In the genomic region with DNA sequence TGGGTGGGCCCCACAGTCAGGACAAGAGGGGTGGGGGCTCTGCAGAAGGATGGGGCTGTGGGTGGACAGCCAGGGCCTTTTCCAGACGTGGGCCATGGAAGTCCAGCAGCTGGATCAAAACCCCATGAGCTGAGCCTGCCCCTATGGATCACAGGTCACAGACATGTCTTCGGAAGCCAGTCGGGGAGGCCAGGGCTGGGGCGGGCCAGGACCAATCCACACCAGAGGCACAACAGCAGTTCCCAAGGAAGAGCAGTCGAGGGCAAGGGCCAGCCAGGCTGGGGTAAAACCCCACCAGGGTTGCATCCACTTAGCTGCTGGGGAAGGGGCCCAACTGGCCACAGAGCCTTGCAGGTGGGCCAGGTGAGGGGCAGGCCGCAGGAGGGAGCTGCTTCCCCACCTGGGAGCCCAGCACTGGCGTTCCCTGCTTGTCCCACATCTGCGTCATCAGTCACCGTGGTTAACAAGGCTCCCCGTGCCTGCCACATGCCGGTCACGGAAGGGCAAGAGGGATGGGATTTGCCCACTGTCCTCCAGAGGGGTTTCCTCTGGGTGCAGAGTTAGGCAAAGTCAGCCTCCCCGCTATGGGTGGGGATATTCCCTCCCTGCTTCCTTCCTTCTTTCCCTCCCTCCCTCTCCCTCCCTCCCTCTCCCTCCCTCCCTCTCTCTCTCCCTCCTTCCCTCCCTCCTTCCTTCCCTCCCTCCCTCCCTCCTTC, we compare ENCODE assay signal across 16 cellular contexts. TPM values are rescaled to one million over a fixed set of nuclear protein-coding genes. Genes with fewer than 3 reads are reported as not detected.
DNase-seq lines count a peak whose midpoint lies in the region; ATAC-seq, FAIRE-seq and TF ChIP-seq lines count a peak whose summit lies in the region.
"Had no signal": no experiment of that assay in that cellular context is flagged by ENCODE, and none has a peak within 500 bp of the region (broad histone marks: within the 10 kb centered on the region; RNA-seq: fewer than 3 reads in every experiment).

No MANE protein-coding gene starts in this region.

- H3K9ac ChIP-seq in K562 (ENCODE audit: insufficient read depth in 1 of 2, low read depth in 2 of 2, low read length in 2 of 2) (no peak overlapping the region), mesenchymal stem cell (ENCODE audit: low read length) (no peak overlapping the region), GM23248 (no peak overlapping the region)

- H3K23ac ChIP-seq in mesenchymal stem cell (ENCODE audit: low read length in 2 of 2), result no peak overlapping the region

- CTCF ChIA-PET in A549 (lab: Yijun Ruan, JAX), result interaction anchor here (0.6 to 1.6 kb wide), 5 partner anchors 42 to 397 kb away, joined by 3 to 7 read pairs (median 3); no protein-coding TSS in a partner anchor
- CTCF ChIA-PET in CD8-positive, alpha-beta memory T cell (lab: Charles Lee), result no interaction called here
- CTCF ChIA-PET in K562 (lab: Yijun Ruan, JAX; ENCODE audit: low intra/inter-chr PET ratio), result no interaction called here

- H2BK5ac ChIP-seq in mesenchymal stem cell (ENCODE audit: low read depth, low read length, poor library complexity, severe bottlenecking), result no peak overlapping the region

- H3K4me3 ChIP-seq in A549, result 0 out of 3 replicates have a peak overlapping the region, but pooled peaks have one; percentile 7
- peak overlapping the region; percentile 37 for H3K4me3 ChIP-seq in CD8-positive, alpha-beta memory T cell (ENCODE audit: low read length)
- no peak overlapping the region for H3K4me3 ChIP-seq in K562
- no peak overlapping the region for H3K4me3 ChIP-seq in mesenchymal stem cell (ENCODE audit: insufficient read depth in 1 of 2, low read depth in 1 of 2, low read length in 2 of 2)
- no peak overlapping the region for H3K4me3 ChIP-seq in GM23248
- H3K4me3 ChIP-seq: right lobe of liver had no signal

- in situ Hi-C loops in K562 (cut with MboI) (no loop called here), GM23248 (cut with MboI) (no loop called here)

- H3K36me3 Mint-ChIP-seq in CD8-positive, alpha-beta memory T cell, result peaks cover 0 to 2% (median 0%) of the 10 kb centered on the region in 3 donors

- peaks cover 21 to 53% (median 27%) of the 10 kb centered on the region in 3 donors for H3K4me1 Mint-ChIP-seq in CD8-positive, alpha-beta memory T cell

- H3K4me2 ChIP-seq in A549 (peak overlapping the region; percentile 76), K562 (ENCODE audit: insufficient read depth, low read length) (no peak overlapping the region), mesenchymal stem cell (ENCODE audit: low read length, poor library complexity, severe bottlenecking) (no peak overlapping the region), GM23248 (ENCODE audit: unreplicated experiment) (no peak overlapping the region)

- peaks cover 3 to 14% of the 10 kb centered on the region in 2 donors for H3K27me3 Mint-ChIP-seq in CD8-positive, alpha-beta memory T cell

- TF ChIP-seq POLR2A in A549 (IDR thresholded peaks at IDR 0.05; ENCODE audit: low read length) (no peak), K562 (conservative IDR thresholded peaks at IDR 0.05) (no peak)

- POLR2A ChIA-PET in A549 (lab: Yijun Ruan, JAX), result interaction anchor here (1.2 to 2.0 kb wide), 3 partner anchors 20 to 46 kb away, joined by 6 to 17 read pairs (median 14); partner anchors contain the start of gene ODC1
- POLR2A ChIA-PET in CD8-positive, alpha-beta memory T cell (lab: Charles Lee), result interaction anchor here (0.9 kb wide), 1 partner anchor 21 kb away, joined by 3 read pairs; no protein-coding TSS in a partner anchor
- POLR2A ChIA-PET in K562 (lab: Yijun Ruan, JAX), result interaction anchor here (0.9 to 1.3 kb wide), 2 partner anchors 10 to 24 kb away, joined by 3 read pairs; no protein-coding TSS in a partner anchor

- FAIRE-seq in A549 (lab: Jason Lieb, UNC) (no peak), K562 (lab: Jason Lieb, UNC) (no peak)
- FAIRE-seq: D721Med had no signal

- peaks cover 3% of the 10 kb centered on the region for H3K27me3 ChIP-seq in CD8-positive, alpha-beta memory T cell (ENCODE audit: insufficient read depth, low read length, poor library complexity, severe bottlenecking)
- H3K27me3 ChIP-seq in K562 (ENCODE audit: control insufficient read depth in 2 of 2, insufficient read depth in 2 of 2, low read length in 2 of 2) (peaks cover 57 to 68% of the 10 kb centered on the region in 2 experiments), mesenchymal stem cell (ENCODE audit: control insufficient read depth in 1 of 2, insufficient read depth in 1 of 2, low read length in 2 of 2) (peaks cover 0 to 68% of the 10 kb centered on the region in 2 experiments), GM23248 (replicated peaks; ENCODE audit: insufficient read depth) (peaks cover 22% of the 10 kb centered on the region; the same call in 1 of the 2 replicates)
- H3K27me3 ChIP-seq: right lobe of liver had no signal

- H3K79me2 ChIP-seq in K562 (ENCODE audit: control insufficient read depth, insufficient read depth, low read length), result no peaks in the 10 kb centered on the region
- no peaks in the 10 kb centered on the region for H3K79me2 ChIP-seq in GM23248 (ENCODE audit: insufficient read depth)

- no peak overlapping the region for H3K4ac ChIP-seq in mesenchymal stem cell (ENCODE audit: low read depth in 1 of 2, low read length in 2 of 2)

- peaks cover 57% of the 10 kb centered on the region for H3K4me1 ChIP-seq in A549
- peaks cover 20% of the 10 kb centered on the region for H3K4me1 ChIP-seq in CD8-positive, alpha-beta memory T cell (ENCODE audit: insufficient read depth, low read length)
- peaks cover 6 to 22% of the 10 kb centered on the region in 2 experiments; a peak in 4 of 5 replicates for H3K4me1 ChIP-seq in K562 (replicated peaks in 1 of 2; ENCODE audit: control insufficient read depth in 2 of 2, insufficient read depth in 2 of 2, low read length in 2 of 2)
- peaks cover 25% of the 10 kb centered on the region for H3K4me1 ChIP-seq in mesenchymal stem cell (ENCODE audit: control insufficient read depth, insufficient read depth, low read depth, low read length)
- H3K4me1 ChIP-seq in GM23248 (ENCODE audit: insufficient read depth), result peaks cover 9% of the 10 kb centered on the region

- DNase-seq in A549 (ENCODE audit: low read depth in 1 of 2, low spot score in 1 of 2) (no peak), K562 (ENCODE audit: extremely low read depth in 1 of 4, low spot score in 3 of 4) (no peak), mesenchymal stem cell (no peak), NCI-H1436 (lab: John Stamatoyannopoulos, UW) (no peak), GM23248 (no peak), germinal center (ENCODE audit: low spot score) (no peak)
- no peak for DNase-seq in CD8-positive, alpha-beta memory T cell
- DNase-seq: hypothalamus, KG1, NCI-H1105 treated with DMSO at 0.1 percent for 48 hours, NCI-H748 treated with DMSO at 0.1 percent for 48 hours had no signal

- H3K27ac ChIP-seq in A549 (peak overlapping the region; percentile 71 to 83), K562 (ENCODE audit: extremely low read depth, low read depth, low read length) (no peak overlapping the region), mesenchymal stem cell (ENCODE audit: low read length, poor library complexity, severe bottlenecking) (no peak overlapping the region), GM23248 (no peak overlapping the region)
- peak overlapping the region; percentile 51 for H3K27ac ChIP-seq in CD8-positive, alpha-beta memory T cell (ENCODE audit: low read depth, low read length)
- H3K27ac ChIP-seq: right lobe of liver had no signal

- H4K20me1 ChIP-seq in K562 (replicated peaks; ENCODE audit: control insufficient read depth, insufficient read depth, low read length) (peaks cover 21% of the 10 kb centered on the region; the same call in 1 of the 2 replicates), GM23248 (ENCODE audit: insufficient read depth) (no peaks in the 10 kb centered on the region)

- H3K9me3 Mint-ChIP-seq in CD8-positive, alpha-beta memory T cell, result peaks cover 0 to 7% (median 5%) of the 10 kb centered on the region in 5 donors
- H3K9me3 Mint-ChIP-seq: activated CD4-positive, alpha-beta T cell treated with anti-CD3 and anti-CD28 coated beads, Interleukin-2, amount 10 ng/mL, durations not matched to agents 24 days and 14 days had no signal

- H3K14ac ChIP-seq in mesenchymal stem cell (ENCODE audit: low read length in 2 of 2), result no peak overlapping the region

- H2AFZ ChIP-seq in K562 (ENCODE audit: low read depth, low read length) (no peak overlapping the region), mesenchymal stem cell (ENCODE audit: low read depth, low read length) (no peak overlapping the region), GM23248 (no peak overlapping the region)

- no peak overlapping the region for H2BK15ac ChIP-seq in mesenchymal stem cell (ENCODE audit: low read depth, poor library complexity, severe bottlenecking)

- no TSS peak for BruUV-seq in K562 (replicated peaks; lab: Mats Ljungman, UMichigan)

- H3K36me3 ChIP-seq in CD8-positive, alpha-beta memory T cell (ENCODE audit: insufficient read depth, low read length), result no peaks in the 10 kb centered on the region
- H3K36me3 ChIP-seq in K562 (ENCODE audit: control insufficient read depth, insufficient read depth, low read length) (no peaks in the 10 kb centered on the region), mesenchymal stem cell (ENCODE audit: control insufficient read depth in 1 of 2, insufficient read depth in 2 of 2, low read depth in 1 of 2, low read length in 2 of 2) (no peaks in the 10 kb centered on the region), GM23248 (ENCODE audit: low read depth) (no peaks in the 10 kb centered on the region)
- H3K36me3 ChIP-seq: right lobe of liver had no signal

- TF ChIP-seq RAD21 in A549 (conservative IDR thresholded peaks at IDR 0.05 in 1 of 2, IDR thresholded peaks at IDR 0.05 in 1 of 2) (no peak), K562 (CRISPR knock-in tag; conservative IDR thresholded peaks at IDR 0.05 in 1 of 2, IDR thresholded peaks at IDR 0.05 in 1 of 2) (no peak)

- H2BK12ac ChIP-seq in mesenchymal stem cell (ENCODE audit: low read length in 2 of 2), result no peak overlapping the region

- intact Hi-C loops in K562 (cut with micrococcal nuclease), result loop anchor here (5.0 kb wide), 1 partner anchor 33 kb away; no protein-coding TSS in a partner anchor

- H2AK5ac ChIP-seq in mesenchymal stem cell (ENCODE audit: low read length, severe bottlenecking), result peak overlapping the region; percentile 36

- H3K9me3 ChIP-seq in A549, result peaks cover 11% of the 10 kb centered on the region
- H3K9me3 ChIP-seq in CD8-positive, alpha-beta memory T cell (ENCODE audit: low read length), result no peaks in the 10 kb centered on the region
- no peaks in the 10 kb centered on the region for H3K9me3 ChIP-seq in K562 (replicated peaks; ENCODE audit: control insufficient read depth, insufficient read depth, low read depth, low read length)
- peaks cover 15% of the 10 kb centered on the region for H3K9me3 ChIP-seq in mesenchymal stem cell (ENCODE audit: control insufficient read depth, low read length)
- H3K9me3 ChIP-seq in GM23248 (ENCODE audit: low read depth), result no peaks in the 10 kb centered on the region
- H3K9me3 ChIP-seq: right lobe of liver had no signal

- H3K79me1 ChIP-seq in mesenchymal stem cell (replicated peaks; ENCODE audit: low read length, poor library complexity, severe bottlenecking), result no peaks in the 10 kb centered on the region

- H3K27ac Mint-ChIP-seq in CD8-positive, alpha-beta memory T cell, result peak overlapping the region; percentile 21 to 96 (median 90)
- H3K27ac Mint-ChIP-seq: activated CD4-positive, alpha-beta T cell treated with anti-CD3 and anti-CD28 coated beads, Interleukin-2, amount 10 ng/mL, durations not matched to agents 24 days and 14 days had no signal

- H3K9me1 ChIP-seq in K562 (ENCODE audit: control insufficient read depth, insufficient read depth, low read length), result no peaks in the 10 kb centered on the region

- no peaks in the 10 kb centered on the region for H3F3A ChIP-seq in GM23248 (ENCODE audit: insufficient read depth)

- 96% methylated on average over 13 of the region's 13 CpGs for WGBS in A549 (ENCODE audit: missing lambda C conversion rate)
- WGBS in K562 (ENCODE audit: insufficient coverage, low coverage, missing lambda C conversion rate), result 15% methylated on average over 13 of the region's 13 CpGs
- 81% methylated on average over 13 of the region's 13 CpGs for WGBS in mesenchymal stem cell
- WGBS in GM23248 (ENCODE audit: low coverage in 1 of 2, low lambda C conversion rate in 2 of 2, missing lambda C conversion rate in 2 of 2), 2 experiments, result 65 to 66% methylated on average over 12 to 13 of the region's 13 CpGs

- TF ChIP-seq EP300 in A549 (IDR thresholded peaks at IDR 0.05) (no peak), K562 (IDR thresholded peaks at IDR 0.05; ENCODE audit: low read length) (no peak)

- no peaks in the 10 kb centered on the region for H3K9me2 ChIP-seq in GM23248 (ENCODE audit: insufficient read depth)

- H3K18ac ChIP-seq in mesenchymal stem cell (ENCODE audit: low read depth in 1 of 2, low read length in 2 of 2), result no peak overlapping the region

- no peak overlapping the region for H4K8ac ChIP-seq in mesenchymal stem cell (ENCODE audit: low read length)

- no peak for TF ChIP-seq CTCF in A549 (IDR thresholded peaks at IDR 0.05)
- peak in 2 of 3 experiments; percentile 2 to 9; a peak in 2 of 6 replicates for TF ChIP-seq CTCF in K562 (IDR thresholded peaks at IDR 0.05 in 2 of 3, conservative IDR thresholded peaks at IDR 0.05 in 1 of 3; ENCODE audit: insufficient read depth in 2 of 3, low read depth in 1 of 3, low read length in 3 of 3)

- no peak for ATAC-seq in A549
- peak; percentile 18; the same call in 1 of the 3 replicates for ATAC-seq in K562
- no peak for ATAC-seq in HG03108 (IDR thresholded peaks at IDR 0.05; ENCODE audit: unreplicated experiment)
- ATAC-seq: SK-N-SH treated with all-trans-retinoic acid at 6 μM for 48 hours had no signal

- no peak overlapping the region for H3K4me3 Mint-ChIP-seq in CD8-positive, alpha-beta memory T cell
- H3K4me3 Mint-ChIP-seq: activated CD4-positive, alpha-beta T cell treated with anti-CD3 and anti-CD28 coated beads, Interleukin-2, amount 10 ng/mL, durations not matched to agents 24 days and 14 days had no signal

- H4K91ac ChIP-seq in mesenchymal stem cell (ENCODE audit: low read length), result no peak overlapping the region

- no peak overlapping the region for H2BK120ac ChIP-seq in mesenchymal stem cell (ENCODE audit: low read depth, low read length)

RNA-seq across cellular contexts. Expression of gene ODC1, which starts 46.4 kb away (rescaled TPM):
- polyA plus RNA-seq in A549 (2011; rRNA removed) (198 and 265 TPM in 2 replicates), A549 (2017; fragmentation: RNase III; extraction: RNeasy Plus Mini Kit Qiagen cat#74134 plus additional on column Dnase treatment) (56.3 to 89.5 TPM (median 57.8 TPM) in 3 replicates), K562 (2011; rRNA removed) (368 and 563 TPM in 2 replicates), K562 (2014; fragmentation: Illumina TruSeq; extraction: Trizol) (473 and 553 TPM in 2 replicates), K562 (2014; fragmentation: Nextera tagmentation; extraction: Ambion mirVana) (100 to 1,000 TPM; 142 to 169 TPM), K562 (2014; rRNA removed) (457 and 488 TPM in 2 replicates), GM23248 (2016; fragmentation: Nextera tagmentation; extraction: Ambion mirVana) (58.3 and 61.5 TPM in 2 replicates)
- polyA plus RNA-seq in A549 (2012; cell fraction: cytosol; rRNA removed), result 147 and 159 TPM in 2 replicates
- 84.5 and 165 TPM in 2 replicates for polyA plus RNA-seq in A549 (2012; cell fraction: nucleus; rRNA removed)
- 110 and 113 TPM in 2 replicates for polyA minus RNA-seq in A549 (2011; rRNA and poly(A)+ RNA removed)
- 100 to 1,000 TPM; 565 to 566 TPM for total RNA-seq in CD8-positive, alpha-beta memory T cell
- 57.1 TPM for polyA plus RNA-seq in CD8-positive, alpha-beta memory T cell
- total RNA-seq in K562 (2011; cell fraction: chromatin; rRNA removed; ENCODE audit: low replicate concordance), result 99.9 and 124 TPM in 2 replicates
- 80.3 and 83.7 TPM in 2 replicates for total RNA-seq in K562 (2011; cell fraction: nucleolus; rRNA removed)
- 115 and 142 TPM in 2 replicates for total RNA-seq in K562 (2011; cell fraction: nucleoplasm; rRNA removed)
- total RNA-seq in K562 (2014; rRNA removed) (392 and 447 TPM in 2 replicates), K562 (2014; rRNA removed; fragmentation: Illumina TruSeq; extraction: Trizol) (525 and 551 TPM in 2 replicates), K562 (2015; rRNA removed; fragmentation: Illumina TruSeq; extraction: Trizol) (512 and 539 TPM in 2 replicates), K562 (2021) (379 and 398 TPM in 2 replicates)
- 282 and 395 TPM in 2 replicates for polyA plus RNA-seq in K562 (2011; cell fraction: cytosol; rRNA removed)
- polyA plus RNA-seq in K562 (2011; cell fraction: nucleus; rRNA removed), result 190 and 232 TPM in 2 replicates
- polyA plus RNA-seq in K562 (2012), result 213 and 358 TPM in 2 replicates
- 600 and 763 TPM in 2 replicates for polyA minus RNA-seq in K562 (2011; rRNA and poly(A)+ RNA removed)
- 138 and 222 TPM in 2 replicates for polyA minus RNA-seq in K562 (2011; cell fraction: cytosol; rRNA and poly(A)+ RNA removed)
- polyA minus RNA-seq in K562 (2011; cell fraction: nucleus; rRNA and poly(A)+ RNA removed), result 41.1 and 78.2 TPM in 2 replicates
- polyA plus RNA-seq in mesenchymal stem cell (2013, experiment 1 of 2), result 32.1 TPM
- 33.0 TPM for polyA plus RNA-seq in mesenchymal stem cell (2013, experiment 2 of 2)
- 106 and 114 TPM in 2 replicates for total RNA-seq in GM23248 (2014; rRNA removed; shearing (Covaris generic))

Comparison
In these comparisons a context has a peak if more than half of its experiments do, and no peak if none do; other contexts are left out.
1. H3K27ac ChIP-seq: peak in A549 (2 of 2) and CD8-positive, alpha-beta memory T cell (single experiment); none in K562 (single experiment), mesenchymal stem cell (single experiment) and GM23248 (single experiment).
2. H3K4me3 ChIP-seq: peak in A549 (single experiment) and CD8-positive, alpha-beta memory T cell (single experiment); none in K562 (single experiment), mesenchymal stem cell (0 of 2) and GM23248 (single experiment).
3. Of the 35 proteins assayed by ChIP-seq in both K562 and A549: peak only in K562: CTCF; only in A549: none; in both: none; in neither: 34.